Comparison of ENCODE assay signal across 8 cellular contexts in genomic region chr17:79835953-79836951, GRCh38. TPM values are rescaled to one million over a fixed set of nuclear protein-coding genes. Genes with fewer than 3 reads are reported as not detected.
DNase-seq lines count a peak whose midpoint lies in the region; ATAC-seq and TF ChIP-seq lines count a peak whose summit lies in the region.

No MANE protein-coding gene starts in this region.

- no TSS peak for BruUV-seq in MCF 10A (replicated peaks; lab: Mats Ljungman, UMichigan)

- peak overlapping the region; percentile 93 for H3K27ac Mint-ChIP-seq in MCF 10A (ENCODE audit: low read depth, unreplicated experiment)

- H3K9me3 ChIP-seq in ES-I3 (ENCODE audit: control insufficient read depth, insufficient read depth, low read length) = no peaks in the 10 kb centered on the region

- H3K36me3 Mint-ChIP-seq in MCF 10A (ENCODE audit: insufficient read depth, unreplicated experiment) = peaks cover 55% of the 10 kb centered on the region

- peaks cover 11% of the 10 kb centered on the region for H3K4me1 Mint-ChIP-seq in MCF 10A (ENCODE audit: insufficient read depth, unreplicated experiment)

- H3K4me3 Mint-ChIP-seq in MCF 10A (ENCODE audit: unreplicated experiment) = peak overlapping the region; percentile 90

- H3K9ac ChIP-seq in ES-I3 (ENCODE audit: low read depth, low read length) = peak overlapping the region; percentile 52; the same call in 1 of the 2 replicates

- peaks cover 11% of the 10 kb centered on the region for H3K27me3 Mint-ChIP-seq in MCF 10A (ENCODE audit: insufficient read depth, unreplicated experiment)

- no peak for TF ChIP-seq CTCF in MCF 10A (IDR thresholded peaks at IDR 0.05; ENCODE audit: unreplicated experiment)

- CTCF ChIA-PET in MCF 10A (lab: Yijun Ruan, JAX) = interaction anchor here (0.5 to 5.0 kb wide), 18 partner anchors 9 to 749 kb away, joined by 3 to 34 read pairs (median 4); partner anchors contain the start of gene CBX8

- H3K4me1 ChIP-seq in ES-I3 (ENCODE audit: insufficient read depth, low read length) = peaks cover 15% of the 10 kb centered on the region

- POLR2A ChIA-PET in MCF 10A (lab: Yijun Ruan, JAX) = interaction anchor here (0.7 to 3.9 kb wide), 25 partner anchors 10 to 930 kb away, joined by 3 to 36 read pairs (median 5); partner anchors contain the start of gene CBX8

- intact Hi-C loops in MCF 10A (cut with micrococcal nuclease) = loop anchor here (2.0 to 10.0 kb wide), 2 partner anchors 25 to 91 kb away; no protein-coding TSS in a partner anchor

- DNase-seq in NCI-H2171 treated with DMSO at 0.1 percent for 48 hours (lab: John Stamatoyannopoulos, UW) (peak; percentile 70), MCF 10A (ENCODE audit: unreplicated experiment) (peak; percentile 84), mucosa of gallbladder (ENCODE audit: low spot score) (peak; percentile 76), pons (ENCODE audit: low spot score) (no peak), medulla oblongata (ENCODE audit: extremely low spot score) (no peak)

- H3K36me3 ChIP-seq in ES-I3 (ENCODE audit: insufficient read depth, low read length) = no peaks in the 10 kb centered on the region

- H3K9me3 Mint-ChIP-seq in MCF 10A (ENCODE audit: unreplicated experiment) = no peaks in the 10 kb centered on the region

- ATAC-seq in HG03354 (IDR thresholded peaks at IDR 0.05; ENCODE audit: poor library complexity, severe bottlenecking, unreplicated experiment) = no peak
- ATAC-seq in HG03378 (IDR thresholded peaks at IDR 0.05; ENCODE audit: unreplicated experiment) = no peak

RNA-seq across cellular contexts. Expression of gene CBX4, which starts 3.0 kb away (rescaled TPM):
- 85.8 and 89.7 TPM in 2 replicates for total RNA-seq in MCF 10A (2022)
- 36.7 TPM for total RNA-seq in mucosa of gallbladder

RNA-seq across cellular contexts. Expression of gene CBX8, which starts 39.4 kb away (rescaled TPM):
- total RNA-seq in MCF 10A (2022) (9.4 and 10.5 TPM in 2 replicates), mucosa of gallbladder (9.7 TPM)

RNA-seq across cellular contexts. Expression of gene CBX2, which starts 58.3 kb away (rescaled TPM):
- total RNA-seq in MCF 10A (2022) (3.8 and 3.9 TPM in 2 replicates), mucosa of gallbladder (1.2 TPM)

Comparison
In these comparisons a context has a peak if more than half of its experiments do, and no peak if none do; other contexts are left out.
1. DNase-seq: peak in NCI-H2171 treated with DMSO at 0.1 percent for 48 hours (single experiment), MCF 10A (single experiment) and mucosa of gallbladder (single experiment); none in pons (single experiment) and medulla oblongata (single experiment).